Comparison of ENCODE assay signal across 8 cellular contexts in genomic region chr19:3376089-3376455, GRCh38. TPM values are rescaled to one million over a fixed set of nuclear protein-coding genes. Genes with fewer than 3 reads are reported as not detected.
DNase-seq lines count a peak whose midpoint lies in the region; ATAC-seq and TF ChIP-seq lines count a peak whose summit lies in the region.
"Not testable (repeated sequence)": the region's sequence is repeated elsewhere in the genome, so short reads cannot be mapped to it uniquely, and the experiment has no call there.

No MANE protein-coding gene starts in this region.

- H3K27ac Mint-ChIP-seq in HFFc6 = peak overlapping the region; percentile 73

- not testable (repeated sequence) for H3K36me3 Mint-ChIP-seq in HFFc6 (ENCODE audit: low read depth)

- not testable (repeated sequence) for DNase-seq in HFFc6; dorsolateral prefrontal cortex; heart right ventricle; lung (ENCODE audit: low spot score); substantia nigra (lab: John Stamatoyannopoulos, UW); uterus
- peak in 1 of 2 donors; percentile 58 for DNase-seq in psoas muscle

- H3K27me3 Mint-ChIP-seq in HFFc6 (ENCODE audit: insufficient read depth) = not testable (repeated sequence)

- H3K36me3 ChIP-seq in heart right ventricle = peaks cover 0 to 13% (median 0%) of the 10 kb centered on the region in 9 donors
- not testable (repeated sequence) for H3K36me3 ChIP-seq in lung (ENCODE audit: control insufficient read depth in 2 of 2, insufficient read depth in 2 of 2, low read length in 2 of 2); psoas muscle (ENCODE audit: insufficient read depth in 1 of 2, low read depth in 1 of 2); uterus

- H3K4me3 ChIP-seq in dorsolateral prefrontal cortex = peak overlapping the region in 3 of 59 donors; percentile 11 to 44 (median 12)
- H3K4me3 ChIP-seq in heart right ventricle = peak overlapping the region in 4 of 10 donors; percentile 4 to 27 (median 22)
- H3K4me3 ChIP-seq in lung, uterus: not testable (repeated sequence)
- H3K4me3 ChIP-seq in psoas muscle = peak overlapping the region; percentile 41

- H3K4me1 ChIP-seq in heart right ventricle = peaks cover 11 to 73% (median 41%) of the 10 kb centered on the region in 9 donors
- H3K4me1 ChIP-seq in lung (ENCODE audit: control insufficient read depth in 2 of 2, insufficient read depth in 2 of 2, low read length in 2 of 2) = peaks cover 6 to 13% of the 10 kb centered on the region in 2 donors
- peaks cover 41% of the 10 kb centered on the region for H3K4me1 ChIP-seq in psoas muscle
- H3K4me1 ChIP-seq in uterus = peaks cover 7 to 16% of the 10 kb centered on the region in 2 donors

- not testable (repeated sequence) for TF ChIP-seq CTCF in HFFc6 (IDR thresholded peaks at IDR 0.05); dorsolateral prefrontal cortex (IDR thresholded peaks at IDR 0.05 in 54 of 56, conservative IDR thresholded peaks at IDR 0.05 in 2 of 56; ENCODE audit: low read depth in 1 of 56, partially characterized antibody in 56 of 56); heart right ventricle (IDR thresholded peaks at IDR 0.05); lung (IDR thresholded peaks at IDR 0.05; ENCODE audit: control extremely low read depth, extremely low read depth); psoas muscle (IDR thresholded peaks at IDR 0.05); uterus (IDR thresholded peaks at IDR 0.05)

- peaks cover 42% of the 10 kb centered on the region for H3K4me1 Mint-ChIP-seq in HFFc6 (ENCODE audit: low read depth)

- H3K4me3 Mint-ChIP-seq in HFFc6 = not testable (repeated sequence)

- intact Hi-C loops in dorsolateral prefrontal cortex (cut with DNase I); psoas muscle (cut with DNase I); uterus (cut with DNase I; ENCODE audit: low total_unique reads): not testable (repeated sequence)
- intact Hi-C loops in heart right ventricle (cut with DNase I) = loop anchor here in 1 of 10 donors (1.0 kb wide), 1 partner anchor 11 kb away; no protein-coding TSS in a partner anchor

- not testable (repeated sequence) for H3K9me3 Mint-ChIP-seq in HFFc6

- ATAC-seq in heart right ventricle; lung (ENCODE audit: insufficient read depth, low FRiP score); psoas muscle: not testable (repeated sequence)

- H3K27ac ChIP-seq in angular gyrus (ENCODE audit: low read depth, low read length) = peak overlapping the region; percentile 95
- H3K27ac ChIP-seq in dorsolateral prefrontal cortex = peak overlapping the region; percentile 67 to 97 (median 93)
- peak overlapping the region; percentile 74 to 95 (median 90) for H3K27ac ChIP-seq in heart right ventricle
- H3K27ac ChIP-seq in lung (ENCODE audit: low read depth in 1 of 2, low read length in 1 of 2) = peak overlapping the region; percentile 90 to 91
- peak overlapping the region; percentile 93 for H3K27ac ChIP-seq in psoas muscle
- peak overlapping the region; percentile 97 for H3K27ac ChIP-seq in substantia nigra (ENCODE audit: low read depth, low read length, poor library complexity, severe bottlenecking)
- H3K27ac ChIP-seq in uterus = peak overlapping the region; percentile 97 to 99

- not testable (repeated sequence) for H3K9me3 ChIP-seq in heart right ventricle; lung (ENCODE audit: control insufficient read depth in 2 of 2, insufficient read depth in 1 of 2, low read length in 1 of 2); psoas muscle; uterus

- TF ChIP-seq POLR2A in uterus (IDR thresholded peaks at IDR 0.05) = not testable (repeated sequence)

- WGBS in heart right ventricle, 2 donors = 70 to 81% methylated on average over 12 of the region's 12 CpGs
- 75 to 92% methylated on average over 12 of the region's 12 CpGs for WGBS in lung, 2 donors
- 38 to 71% (median 47%) methylated on average over 11 to 12 of the region's 12 CpGs for WGBS in psoas muscle, 3 donors

- not testable (repeated sequence) for H3K27me3 ChIP-seq in dorsolateral prefrontal cortex; heart right ventricle; lung (ENCODE audit: control insufficient read depth, insufficient read depth); psoas muscle (ENCODE audit: insufficient read depth in 3 of 3, low read length in 2 of 3); uterus

RNA-seq across cellular contexts. Expression of gene NFIC, which starts 9.7 kb away (rescaled TPM):
- 100 to 1,000 TPM; 186 to 219 (median 211) TPM for total RNA-seq in HFFc6 (2021; fragmentation: NEBNext Ultra II Directional; extraction: Animal tissue kit (Norgen Biotek cat#: 25700))
- total RNA-seq in dorsolateral prefrontal cortex (100 to 1,000 TPM in 118 of 120 experiments, 10 to 100 TPM in 2; 98.0 to 269 (median 135) TPM), heart right ventricle (100 to 1,000 TPM; 132 to 217 (median 161) TPM), lung (100 to 1,000 TPM in 1 of 2 donors, 10 to 100 TPM in 1; 43.9 to 208 TPM), psoas muscle (100 to 1,000 TPM; 209 to 439 (median 325) TPM), uterus (100 to 1,000 TPM in 2 of 4 donors, 10 to 100 TPM in 2; 18.5 to 361 (median 82.9) TPM)
- polyA plus RNA-seq in heart right ventricle (100 to 1,000 TPM in 1 of 2 donors, 10 to 100 TPM in 1; 52.3 to 147 TPM), lung (10 to 100 TPM; 40.4 to 55.6 TPM), psoas muscle (100 to 1,000 TPM in 2 of 3 donors, 10 to 100 TPM in 1; 100.0 to 270 (median 165) TPM)
